ENCODE assay signal across 18 cellular contexts in the genomic region with DNA sequence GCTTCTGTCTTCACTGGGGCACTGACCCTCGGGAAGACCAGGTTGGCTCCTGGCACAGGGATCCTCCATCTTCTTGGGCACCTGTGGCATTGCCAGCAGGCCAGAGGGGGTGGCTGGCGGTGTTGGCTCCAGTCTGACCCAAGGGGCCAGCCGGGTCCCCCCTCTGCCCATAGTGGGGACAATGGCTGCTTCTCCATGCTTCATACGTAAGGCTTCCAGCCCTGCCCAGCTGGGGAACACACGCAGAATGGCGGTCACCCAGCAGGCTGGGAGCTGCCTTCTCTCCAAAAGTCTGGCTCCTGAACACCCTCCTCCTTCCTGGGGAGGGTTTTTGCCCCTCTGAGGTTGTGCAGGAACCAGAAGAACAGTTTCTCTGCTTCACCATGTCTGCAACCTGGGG.
A peak's percentile ranks its signal among the peaks of the same experiment; 100 is the strongest.
DNase-seq lines count a peak whose midpoint lies in the region; ATAC-seq and TF ChIP-seq lines count a peak whose summit lies in the region.
"Had no signal": no experiment of that assay in that cellular context is flagged by ENCODE, and none has a peak within 500 bp of the region (broad histone marks: within the 10 kb centered on the region; RNA-seq: fewer than 3 reads in every experiment).

No MANE protein-coding gene starts in this region.

- no peak for TF ChIP-seq POLR2A in transverse colon (IDR thresholded peaks at IDR 0.05)

- H3K4me1 ChIP-seq in transverse colon (peaks cover 0 to 16% (median 10%) of the 10 kb centered on the region in 4 donors), Karpas-422 (ENCODE audit: low read length) (no peaks in the 10 kb centered on the region)

- POLR2A ChIA-PET in AG04450 (lab: Yijun Ruan, JAX) (interaction anchor here (0.6 kb wide), 1 partner anchor 308 kb away, joined by 4 read pairs; no protein-coding TSS in a partner anchor), RWPE1 (lab: Yijun Ruan, JAX; ENCODE audit: low non-redundant PET) (no interaction called here)

- H3K4me2 ChIP-seq in Karpas-422 (ENCODE audit: low read depth, low read length, poor library complexity, severe bottlenecking), result no peak overlapping the region
- H3K4me2 ChIP-seq: SK-N-SH had no signal

- CTCF ChIA-PET in AG04450 (lab: Charles Lee) (interaction anchor here (1.7 to 2.7 kb wide), 2 partner anchors 86 to 89 kb away, joined by 10 to 21 read pairs; no protein-coding TSS in a partner anchor), RWPE1 (lab: Yijun Ruan, JAX) (interaction anchor here (0.6 to 0.7 kb wide), 2 partner anchors 15 to 66 kb away, joined by 3 read pairs; no protein-coding TSS in a partner anchor)

- in situ Hi-C loops in transverse colon (cut with MboI; ENCODE audit: low pct_ligation_motif_present in 1 of 4, low pct_unique_long_range_greater_than_20kb in 1 of 4, low sequenced_read_pairs in 3 of 4), result loop anchor here in 3 of 4 donors (5.0 to 25.0 kb wide), 3 partner anchors 82 to 262 kb away; a partner anchor contains a TSS

- 90% methylated on average over 6 of the region's 6 CpGs; no CpG with 5 or more reads in 1 of the 2 donors for WGBS in transverse colon (ENCODE audit: low coverage in 1 of 2), 2 donors

- TF ChIP-seq CTCF in AG04450 (IDR thresholded peaks at IDR 0.05; ENCODE audit: low read depth, low read length) (no peak), RWPE1 (conservative IDR thresholded peaks at IDR 0.05; ENCODE audit: low read depth) (no peak), transverse colon (IDR thresholded peaks at IDR 0.05) (no peak)

- peak; percentile 7 for ATAC-seq in sciatic nerve
- ATAC-seq: PC-3 had no signal

- no peaks in the 10 kb centered on the region for H3K9me2 ChIP-seq in Karpas-422 (replicated peaks; ENCODE audit: insufficient read depth, low read length)
- H3K9me2 ChIP-seq: SK-N-SH had no signal

- no peak overlapping the region for H3K9ac ChIP-seq in Karpas-422 (ENCODE audit: low read length)
- H3K9ac ChIP-seq: SK-N-SH had no signal

- no peaks in the 10 kb centered on the region; the same call in 1 of the 2 replicates for H3K9me3 ChIP-seq in AG04450 (ENCODE audit: control insufficient read depth, insufficient read depth, low read length)
- H3K9me3 ChIP-seq in transverse colon, result no peaks in the 10 kb centered on the region
- no peaks in the 10 kb centered on the region for H3K9me3 ChIP-seq in Karpas-422 (ENCODE audit: low read length)
- H3K9me3 ChIP-seq: SK-N-SH had no signal

- H3K79me2 ChIP-seq in Karpas-422 (ENCODE audit: low read length), result no peaks in the 10 kb centered on the region

- H3K27me3 ChIP-seq in AG04450 (ENCODE audit: control insufficient read depth, insufficient read depth, low read length) (no peaks in the 10 kb centered on the region), transverse colon (no peaks in the 10 kb centered on the region), Karpas-422 (ENCODE audit: low read length) (no peaks in the 10 kb centered on the region)

- H3K27ac ChIP-seq in AG04450 (ENCODE audit: low read depth, low read length) (peak overlapping the region; percentile 21), RWPE1 (peak overlapping the region; percentile 54), transverse colon (peak overlapping the region; percentile 16 to 57 (median 49)), Karpas-422 (ENCODE audit: low read length) (no peak overlapping the region)

- H4K20me1 ChIP-seq in Karpas-422 (ENCODE audit: insufficient read depth, low read depth, low read length), result no peaks in the 10 kb centered on the region

- no peak overlapping the region for H3K4me3 ChIP-seq in AG04450 (ENCODE audit: low read depth, low read length)
- H3K4me3 ChIP-seq in transverse colon, result no peak overlapping the region
- no peak overlapping the region for H3K4me3 ChIP-seq in Karpas-422 (ENCODE audit: low read length)

- H2AFZ ChIP-seq in Karpas-422 (ENCODE audit: low read length), result no peak overlapping the region

- DNase-seq in AG04450 (ENCODE audit: low read depth, low spot score), result no peak
- no peak for DNase-seq in RWPE1 (ENCODE audit: low spot score)
- peak; percentile 58 for DNase-seq in sciatic nerve (ENCODE audit: low spot score)
- DNase-seq in transverse colon, result no peak
- DNase-seq in islet precursor cell, result no peak
- no peak for DNase-seq in Karpas-422
- no peak for DNase-seq in T1000 (lab: John Stamatoyannopoulos, UW)
- DNase-seq: EL, GF-D8, Kasumi-1, NCI-H1694, NCI-H2081 treated with DMSO at 0.1 percent for 48 hours, NCI-H2171 treated with DMSO at 0.1 percent for 48 hours, NCI-H446, NCI-H526 treated with DMSO at 0.1 percent for 48 hours, PC-3, SHP77 treated with DMSO at 0.1 percent for 48 hours, SK-N-SH had no signal

- H3K36me3 ChIP-seq in transverse colon (peaks cover 0 to 5% (median 0%) of the 10 kb centered on the region in 4 donors), Karpas-422 (ENCODE audit: insufficient read depth, low read length) (no peaks in the 10 kb centered on the region)

- no peak for TF ChIP-seq EP300 in transverse colon (IDR thresholded peaks at IDR 0.05; ENCODE audit: low read depth)

- intact Hi-C loops in sciatic nerve (cut with DNase I) (loop anchor here (5.0 kb wide), 1 partner anchor 87 kb away; no protein-coding TSS in a partner anchor), transverse colon (cut with DNase I; ENCODE audit: low total_unique reads) (no loop called here)
